Comparison of ENCODE assay signal across 19 cellular contexts in genomic region chr1:245019904-245020486, GRCh38.
A peak's percentile ranks its signal among the peaks of the same experiment; 100 is the strongest.
DNase-seq lines count a peak whose midpoint lies in the region; ATAC-seq, FAIRE-seq and TF ChIP-seq lines count a peak whose summit lies in the region.
"Had no signal": no experiment of that assay in that cellular context is flagged by ENCODE, and none has a peak within 500 bp of the region (broad histone marks: within the 10 kb centered on the region; RNA-seq: fewer than 3 reads in every experiment).

No MANE protein-coding gene starts in this region.

- POLR2A ChIA-PET in activated B cell treated with CpG ODN at 0.5 μM for 24 hours (lab: Charles Lee) = interaction anchor here (1.3 kb wide), 1 partner anchor 155 kb away, joined by 3 read pairs; the partner anchor contains the start of gene HNRNPU

- no peak for FAIRE-seq in D721Med (lab: Jason Lieb, UNC)
- FAIRE-seq: bronchial epithelial cell, keratinocyte had no signal

- no peaks in the 10 kb centered on the region for H3K9me3 Mint-ChIP-seq in activated B cell treated with CpG ODN at 0.5 μM for 24 hours
- H3K9me3 Mint-ChIP-seq: dendritic cell treated with granulocyte-macrophage colony-stimulating factor and Interleukin-4, amounts not matched to agents 40 ng/mL and 50 ng/mL, for 4 days; HFFc6 had no signal

- DNase-seq in KBM-7 = peak; percentile 43
- DNase-seq in activated B cell treated with CpG ODN at 0.5 μM for 24 hours = no peak
- no peak for DNase-seq in NCI-H2171 treated with DMSO at 0.1 percent for 48 hours (lab: John Stamatoyannopoulos, UW)
- no peak for DNase-seq in H7
- DNase-seq in D721Med (ENCODE audit: insufficient read length, low spot score) = no peak
- no peak for DNase-seq in NCI-H774 (lab: John Stamatoyannopoulos, UW)
- DNase-seq: activated effector memory CD4-positive, alpha-beta T cell treated with anti-CD3 and anti-CD28 coated beads, Interleukin-2, amount 50 U/mL, for 16 hours; HFFc6; hippocampal formation; NCI-H1436; T-helper 9 cell had no signal

- intact Hi-C loops in activated B cell treated with CpG ODN at 0.5 μM for 24 hours (cut with micrococcal nuclease) = no loop called here

- no peaks in the 10 kb centered on the region for H3K27me3 ChIP-seq in BLaER1 treated with 17β-estradiol and CSF1 and Interleukin-3, amounts not matched to agents 10 nM and 100 nM
- H3K27me3 ChIP-seq in H7 (ENCODE audit: control insufficient read depth, insufficient read depth, low read length) = no peaks in the 10 kb centered on the region

- H3K27ac ChIP-seq in BLaER1 treated with 17β-estradiol and CSF1 and Interleukin-3, amounts not matched to agents 10 nM and 100 nM = no peak overlapping the region
- H3K27ac ChIP-seq: thoracic aorta had no signal

- H3K36me3 Mint-ChIP-seq in activated B cell treated with CpG ODN at 0.5 μM for 24 hours (ENCODE audit: low read depth) = no peaks in the 10 kb centered on the region

- H3K27me3 Mint-ChIP-seq in activated B cell treated with CpG ODN at 0.5 μM for 24 hours = no peaks in the 10 kb centered on the region
- H3K27me3 Mint-ChIP-seq: dendritic cell treated with granulocyte-macrophage colony-stimulating factor and Interleukin-4, amounts not matched to agents 40 ng/mL and 50 ng/mL, for 4 days had no signal

- H3K4me3 ChIP-seq in BLaER1 treated with 17β-estradiol and CSF1 and Interleukin-3, amounts not matched to agents 10 nM and 100 nM = no peak overlapping the region
- H3K4me3 ChIP-seq in H7 (ENCODE audit: insufficient read depth, low read depth, low read length) = no peak overlapping the region
- H3K4me3 ChIP-seq: lung, thoracic aorta had no signal

- TF ChIP-seq CTCF in activated B cell treated with CpG ODN at 0.5 μM for 24 hours (IDR thresholded peaks at IDR 0.05) = no peak
- no peak for TF ChIP-seq CTCF in D721Med (IDR thresholded peaks at IDR 0.05; ENCODE audit: insufficient read depth, missing control alignments)

- H3K9ac ChIP-seq in BLaER1 treated with 17β-estradiol and CSF1 and Interleukin-3, amounts not matched to agents 10 nM and 100 nM = no peak overlapping the region

- H3K4me1 Mint-ChIP-seq in activated B cell treated with CpG ODN at 0.5 μM for 24 hours = peaks cover 11% of the 10 kb centered on the region

- no peak overlapping the region for H3K4me3 Mint-ChIP-seq in activated B cell treated with CpG ODN at 0.5 μM for 24 hours
- H3K4me3 Mint-ChIP-seq: dendritic cell treated with granulocyte-macrophage colony-stimulating factor and Interleukin-4, amounts not matched to agents 40 ng/mL and 50 ng/mL, for 4 days; HFFc6 had no signal

- H3K4me2 ChIP-seq in BLaER1 treated with 17β-estradiol and CSF1 and Interleukin-3, amounts not matched to agents 10 nM and 100 nM = peak overlapping the region in 10 of 11 experiments; percentile 11 to 79 (median 68); a peak in 19 of 22 replicates

- H3K27ac Mint-ChIP-seq in activated B cell treated with CpG ODN at 0.5 μM for 24 hours = no peak overlapping the region
- H3K27ac Mint-ChIP-seq: dendritic cell treated with granulocyte-macrophage colony-stimulating factor and Interleukin-4, amounts not matched to agents 40 ng/mL and 50 ng/mL, for 4 days; HFFc6 had no signal

- H4K20me1 ChIP-seq in BLaER1 treated with 17β-estradiol and CSF1 and Interleukin-3, amounts not matched to agents 10 nM and 100 nM = peaks cover 0 to 19% (median 0%) of the 10 kb centered on the region in 11 experiments; a peak in 7 of 22 replicates

- H3K9me3 ChIP-seq in BLaER1 treated with 17β-estradiol and CSF1 and Interleukin-3, amounts not matched to agents 10 nM and 100 nM (replicated peaks in 1 of 11) = no peaks in the 10 kb centered on the region
- H3K9me3 ChIP-seq: thoracic aorta had no signal

- peaks cover 13 to 33% (median 30%) of the 10 kb centered on the region in 10 experiments for H3K4me1 ChIP-seq in BLaER1 treated with 17β-estradiol and CSF1 and Interleukin-3, amounts not matched to agents 10 nM and 100 nM

- in situ Hi-C loops in KBM-7 (cut with MboI; ENCODE audit: low pct_unique_long_range_greater_than_20kb, low sequenced_read_pairs) = no loop called here

- CTCF ChIA-PET in activated B cell treated with CpG ODN at 0.5 μM for 24 hours (lab: Charles Lee) = interaction anchor here (1.7 kb wide), 1 partner anchor 23 kb away, joined by 4 read pairs; no protein-coding TSS in a partner anchor

- H3K36me3 ChIP-seq in BLaER1 treated with 17β-estradiol and CSF1 and Interleukin-3, amounts not matched to agents 10 nM and 100 nM = peaks cover 0 to 10% (median 0%) of the 10 kb centered on the region in 11 experiments; a peak in 2 of 22 replicates
- H3K36me3 ChIP-seq in H7 (replicated peaks; ENCODE audit: control insufficient read depth, insufficient read depth, low read length) = no peaks in the 10 kb centered on the region
- H3K36me3 ChIP-seq: thoracic aorta had no signal

- peak; percentile 80 for ATAC-seq in GM21447 (IDR thresholded peaks at IDR 0.05; ENCODE audit: unreplicated experiment)
- ATAC-seq in activated B cell treated with CpG ODN at 0.5 μM for 24 hours (ENCODE audit: low read depth) = peak; percentile 42
- ATAC-seq: Panc1 had no signal
